12 cellular contexts compared by ENCODE assay signal in genomic region chr17:17557796-17558195, GRCh38.
"Had no signal": no experiment of that assay in that cellular context is flagged by ENCODE, and none has a peak within 500 bp of the region (broad histone marks: within the 10 kb centered on the region; RNA-seq: fewer than 3 reads in every experiment).

No MANE protein-coding gene starts in this region.

- DNase-seq: activated CD4-positive, alpha-beta memory T cell treated with anti-CD3 and anti-CD28 coated beads for 36 hours; activated CD4-positive, alpha-beta T cell treated with anti-CD3 and anti-CD28 coated beads for 1 hour; activated naive CD8-positive, alpha-beta T cell treated with anti-CD3 and anti-CD28 coated beads, Interleukin-2, amount 10 ng/mL, durations not matched to agents 7 days and 5 days; aorta; colonic mucosa; effector CD4-positive, alpha-beta T cell; immature natural killer cell; left colon; mammary epithelial cell; nephron progenitor cell; small intestine; T-helper 9 cell had no signal

- H3K4me3 ChIP-seq: colonic mucosa had no signal

- H3K27me3 ChIP-seq: colonic mucosa had no signal

- ATAC-seq: left colon had no signal

- H3K9me3 ChIP-seq: colonic mucosa had no signal

- H3K36me3 ChIP-seq: colonic mucosa had no signal

- H3K4me1 ChIP-seq: colonic mucosa had no signal

- H3K27ac ChIP-seq: colonic mucosa had no signal
